ENCODE assay signal across 1 cellular context in the genomic region with DNA sequence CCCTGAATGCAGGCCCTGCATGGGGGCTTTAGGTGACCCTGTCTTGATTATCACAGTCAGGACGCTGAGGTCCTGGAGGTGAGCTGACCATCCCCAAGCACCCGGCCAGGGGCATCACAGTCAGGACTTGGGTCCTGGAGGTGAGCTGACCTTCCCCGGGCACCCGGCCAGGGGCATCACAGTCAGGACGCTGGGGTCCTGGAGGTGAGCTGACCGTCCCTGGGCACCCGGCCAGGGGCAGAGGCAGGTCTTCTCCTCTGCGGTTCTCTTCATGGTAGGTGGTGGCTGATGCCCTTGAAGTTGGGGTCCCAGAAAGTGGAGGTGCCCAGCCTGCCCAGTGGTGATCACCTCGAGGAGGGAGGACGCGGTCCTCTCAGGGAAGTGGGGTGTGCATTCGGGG.
TF ChIP-seq lines count a peak whose summit lies in the region.

No MANE protein-coding gene starts in this region.

TF ChIP-seq in H1, 55 proteins besides CTCF, POLR2A, EP300 and RAD21 (continued from another document):
- TF ChIP-seq, protein P1, sequence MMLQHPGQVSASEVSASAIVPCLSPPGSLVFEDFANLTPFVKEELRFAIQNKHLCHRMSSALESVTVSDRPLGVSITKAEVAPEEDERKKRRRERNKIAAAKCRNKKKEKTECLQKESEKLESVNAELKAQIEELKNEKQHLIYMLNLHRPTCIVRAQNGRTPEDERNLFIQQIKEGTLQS (IDR thresholded peaks at IDR 0.05; ENCODE audit: insufficient read depth, low read depth, low read length): no peak
- TF ChIP-seq POLR2AphosphoS5 (IDR thresholded peaks at IDR 0.05; ENCODE audit: low read depth, low read length) (no peak), PHF8 (conservative IDR thresholded peaks at IDR 0.05; ENCODE audit: low read depth, low read length) (no peak), NANOG (IDR thresholded peaks at IDR 0.05; ENCODE audit: insufficient read depth, low read depth, low read length, poor library complexity, severe bottlenecking) (no peak), SP1 (IDR thresholded peaks at IDR 0.05; ENCODE audit: low read depth, low read length) (no peak), SP2 (IDR thresholded peaks at IDR 0.05; ENCODE audit: low read length) (no peak), SIN3A (conservative IDR thresholded peaks at IDR 0.05 in 1 of 2, IDR thresholded peaks at IDR 0.05 in 1 of 2; ENCODE audit: low read depth in 1 of 2, low read length in 2 of 2) (no peak), SAP30 (IDR thresholded peaks at IDR 0.05; ENCODE audit: insufficient read depth, insufficient replicate concordance, low read length) (no peak), SP4 (IDR thresholded peaks at IDR 0.05; ENCODE audit: low read length) (no peak), BRCA1 (IDR thresholded peaks at IDR 0.05; ENCODE audit: low read depth, low read length) (no peak), RFX5 (IDR thresholded peaks at IDR 0.05; ENCODE audit: borderline replicate concordance, low read depth, low read length) (no peak), YY1 (IDR thresholded peaks at IDR 0.05; ENCODE audit: low read depth, low read length) (no peak), GTF2F1 (IDR thresholded peaks at IDR 0.05; ENCODE audit: borderline replicate concordance, low read depth, low read length) (no peak), SIX5 (IDR thresholded peaks at IDR 0.05; ENCODE audit: low read depth, low read length) (no peak), HDAC2 (IDR thresholded peaks at IDR 0.05; ENCODE audit: borderline replicate concordance in 1 of 2, low read depth in 2 of 2, low read length in 2 of 2) (no peak), KDM5A (IDR thresholded peaks at IDR 0.05; ENCODE audit: low read length) (no peak)
